Comparison of ENCODE assay signal across 14 cellular contexts in genomic region chr12:554001-554285, GRCh38.
A peak's percentile ranks its signal among the peaks of the same experiment; 100 is the strongest.
DNase-seq lines count a peak whose midpoint lies in the region; ATAC-seq and TF ChIP-seq lines count a peak whose summit lies in the region.
"Had no signal": no experiment of that assay in that cellular context is flagged by ENCODE, and none has a peak within 500 bp of the region (broad histone marks: within the 10 kb centered on the region; RNA-seq: fewer than 3 reads in every experiment).

No MANE protein-coding gene starts in this region.

- H3K27ac ChIP-seq in right atrium auricular region (peak overlapping the region; percentile 80 to 86), aorta (ENCODE audit: low read depth in 1 of 2, low read length in 2 of 2) (no peak overlapping the region), Peyer's patch (peak overlapping the region in 1 of 4 donors; percentile 49)
- H3K27ac ChIP-seq: KMS-11 had no signal

- H3K27me3 ChIP-seq in right atrium auricular region, result no peaks in the 10 kb centered on the region
- H3K27me3 ChIP-seq in aorta (ENCODE audit: control insufficient read depth in 1 of 2, insufficient read depth in 2 of 2, low read length in 1 of 2), result no peaks in the 10 kb centered on the region
- H3K27me3 ChIP-seq in Peyer's patch, result no peaks in the 10 kb centered on the region

- TF ChIP-seq POLR2A in Peyer's patch (IDR thresholded peaks at IDR 0.05), result no peak

- peaks cover 49% of the 10 kb centered on the region for H3K27me3 Mint-ChIP-seq in dendritic cell treated with granulocyte-macrophage colony-stimulating factor and Interleukin-4, amounts not matched to agents 40 ng/mL and 50 ng/mL, for 4 days

- ATAC-seq in Right ventricle myocardium superior (ENCODE audit: poor library complexity) (no peak), aorta (ENCODE audit: low FRiP score) (no peak), HG03565 (IDR thresholded peaks at IDR 0.05; ENCODE audit: unreplicated experiment) (no peak)

- H3K9me3 ChIP-seq in right atrium auricular region, result no peaks in the 10 kb centered on the region
- no peaks in the 10 kb centered on the region for H3K9me3 ChIP-seq in aorta (ENCODE audit: control insufficient read depth, low read length)
- no peaks in the 10 kb centered on the region for H3K9me3 ChIP-seq in Peyer's patch

- H3K4me3 ChIP-seq in right atrium auricular region, result no peak overlapping the region
- peak overlapping the region; percentile 54 for H3K4me3 ChIP-seq in GM12875 (ENCODE audit: low read depth, low read length)
- no peak overlapping the region for H3K4me3 ChIP-seq in aorta (ENCODE audit: low read length in 2 of 2)
- H3K4me3 ChIP-seq in Peyer's patch, result peak overlapping the region in 1 of 4 donors; percentile 31

- intact Hi-C loops in Right ventricle myocardium superior (cut with DNase I), result no loop called here
- intact Hi-C loops in dendritic cell treated with granulocyte-macrophage colony-stimulating factor and Interleukin-4, amounts not matched to agents 40 ng/mL and 50 ng/mL, for 4 days (cut with micrococcal nuclease), result no loop called here
- intact Hi-C loops in aorta (cut with DNase I), result no loop called here

- no peak overlapping the region for H3K4me3 Mint-ChIP-seq in dendritic cell treated with granulocyte-macrophage colony-stimulating factor and Interleukin-4, amounts not matched to agents 40 ng/mL and 50 ng/mL, for 4 days
- H3K4me3 Mint-ChIP-seq: mesothelial cell of epicardium had no signal

- 77 to 82% methylated on average over 8 of the region's 8 CpGs for WGBS in aorta, 2 donors

- TF ChIP-seq CTCF in right atrium auricular region (IDR thresholded peaks at IDR 0.05) (no peak), GM12875 (IDR thresholded peaks at IDR 0.05; ENCODE audit: borderline replicate concordance, insufficient read depth, low read depth, low read length) (no peak), Peyer's patch (IDR thresholded peaks at IDR 0.05) (no peak)

- H3K36me3 Mint-ChIP-seq in dendritic cell treated with granulocyte-macrophage colony-stimulating factor and Interleukin-4, amounts not matched to agents 40 ng/mL and 50 ng/mL, for 4 days (ENCODE audit: low read depth), result no peaks in the 10 kb centered on the region
- H3K36me3 Mint-ChIP-seq: mesothelial cell of epicardium had no signal

- H3K4me1 ChIP-seq in right atrium auricular region (peaks cover 0 to 46% of the 10 kb centered on the region in 2 donors), aorta (ENCODE audit: control insufficient read depth in 1 of 2, insufficient read depth in 2 of 2, low read length in 2 of 2) (no peaks in the 10 kb centered on the region), Peyer's patch (peaks cover 0 to 4% (median 0%) of the 10 kb centered on the region in 4 donors)

- DNase-seq in right atrium auricular region (ENCODE audit: low spot score), result no peak
- DNase-seq in Right ventricle myocardium superior, result no peak
- DNase-seq in aorta, result peak; percentile 30 to 38
- DNase-seq in Peyer's patch, result no peak
- DNase-seq: erythroblast, NCI-H1417, NCI-H526, OCI-M1, T-helper 9 cell had no signal

- no peaks in the 10 kb centered on the region for H3K9me3 Mint-ChIP-seq in dendritic cell treated with granulocyte-macrophage colony-stimulating factor and Interleukin-4, amounts not matched to agents 40 ng/mL and 50 ng/mL, for 4 days

- peaks cover 5% of the 10 kb centered on the region for H3K36me3 ChIP-seq in right atrium auricular region
- H3K36me3 ChIP-seq in aorta (ENCODE audit: control insufficient read depth in 1 of 2, insufficient read depth in 2 of 2, low read length in 1 of 2), result peaks cover 0 to 2% of the 10 kb centered on the region in 2 donors
- H3K36me3 ChIP-seq in Peyer's patch, result no peaks in the 10 kb centered on the region

- H3K27ac Mint-ChIP-seq in dendritic cell treated with granulocyte-macrophage colony-stimulating factor and Interleukin-4, amounts not matched to agents 40 ng/mL and 50 ng/mL, for 4 days, result peak overlapping the region; percentile 59
- H3K27ac Mint-ChIP-seq: mesothelial cell of epicardium had no signal

- H3K4me1 Mint-ChIP-seq in dendritic cell treated with granulocyte-macrophage colony-stimulating factor and Interleukin-4, amounts not matched to agents 40 ng/mL and 50 ng/mL, for 4 days (ENCODE audit: low read depth), result peaks cover 26% of the 10 kb centered on the region
- H3K4me1 Mint-ChIP-seq: mesothelial cell of epicardium had no signal

Comparison
In these comparisons a context has a peak if more than half of its experiments do, and no peak if none do; other contexts are left out.
1. DNase-seq: peak in aorta (2 of 2); none in right atrium auricular region (single experiment), Right ventricle myocardium superior (single experiment) and Peyer's patch (0 of 3).
2. H3K27ac ChIP-seq: peak in right atrium auricular region (2 of 2); none in aorta (0 of 2).